7 cellular contexts compared by ENCODE assay signal in genomic region chr1:43174873-43175272, GRCh38. TPM values are rescaled to one million over a fixed set of nuclear protein-coding genes. Genes with fewer than 3 reads are reported as not detected.
"Had no signal": no experiment of that assay in that cellular context is flagged by ENCODE, and none has a peak within 500 bp of the region (broad histone marks: within the 10 kb centered on the region; RNA-seq: fewer than 3 reads in every experiment).

No MANE protein-coding gene starts in this region.

- H3K27ac Mint-ChIP-seq: IgD-negative memory B cell had no signal

- H3K27ac ChIP-seq: HL-60 had no signal

- ATAC-seq: HepG2, K562 had no signal

- H3K4me3 ChIP-seq: K562 had no signal

- DNase-seq: IMR-90, KBM-7, KG1 had no signal

- H3K9me3 Mint-ChIP-seq: IgD-negative memory B cell had no signal

RNA-seq across cellular contexts. Expression of gene CFAP57, which starts 2.7 kb away (rescaled TPM):
- total RNA-seq: HepG2 had no signal
